Comparison of ENCODE assay signal across 8 cellular contexts in the genomic region with DNA sequence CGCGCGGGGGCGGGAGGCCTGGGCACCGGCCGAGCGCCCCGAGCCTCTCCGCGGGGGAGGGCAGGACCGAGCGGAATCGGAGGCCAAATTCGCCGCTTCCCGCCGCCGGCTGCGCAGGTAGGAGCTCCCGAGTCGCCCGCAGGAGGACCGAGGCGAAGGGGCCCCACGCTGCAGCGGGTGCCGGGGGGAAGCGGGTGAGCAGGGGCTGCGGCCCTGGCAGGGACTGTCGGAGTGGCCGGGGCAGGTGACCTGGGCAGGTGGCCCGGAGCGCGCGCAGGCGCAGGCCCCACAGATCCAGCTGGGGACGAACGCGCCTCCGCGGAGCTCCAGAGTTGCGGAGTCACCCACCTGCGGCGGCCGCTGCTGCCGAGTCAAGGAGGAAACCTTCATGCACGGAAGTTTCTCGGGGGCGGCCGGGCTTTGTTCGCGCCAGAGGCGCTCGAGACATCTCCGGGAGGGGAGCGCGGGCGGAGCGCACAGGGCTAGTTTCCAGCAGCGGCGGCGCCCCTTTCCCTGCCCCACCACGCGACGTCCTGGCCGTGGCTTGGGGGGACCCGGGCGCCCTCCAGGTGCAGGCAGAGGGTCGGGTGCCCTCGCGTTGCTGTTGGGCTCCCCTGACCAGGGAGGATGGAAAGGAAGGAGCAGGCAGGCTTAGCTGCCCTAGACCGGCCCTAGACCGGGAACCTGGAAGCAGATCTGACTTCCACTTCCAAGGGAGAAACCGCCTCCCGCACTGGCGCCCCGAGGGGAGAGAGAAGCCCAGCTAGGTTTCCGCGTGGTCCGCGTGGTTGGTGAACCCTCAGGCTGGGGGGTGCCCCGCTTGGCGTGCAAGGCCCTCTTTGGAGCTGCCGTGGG. TPM values are rescaled to one million over a fixed set of nuclear protein-coding genes. Genes with fewer than 3 reads are reported as not detected.
DNase-seq lines count a peak whose midpoint lies in the region; ATAC-seq and TF ChIP-seq lines count a peak whose summit lies in the region.

No MANE protein-coding gene starts in this region.

- CTCF ChIA-PET in CD4-positive, alpha-beta T cell (lab: Charles Lee) = interaction anchor here (0.9 to 1.9 kb wide), 6 partner anchors 9 to 149 kb away, joined by 3 to 10 read pairs (median 4); no protein-coding TSS in a partner anchor

- H3K9me2 ChIP-seq in Karpas-422 (replicated peaks; ENCODE audit: insufficient read depth, low read length) = no peaks in the 10 kb centered on the region

- H3K79me2 ChIP-seq in Karpas-422 (ENCODE audit: low read length) = no peaks in the 10 kb centered on the region
- H3K79me2 ChIP-seq in osteoblast (ENCODE audit: insufficient read depth, low read length) = no peaks in the 10 kb centered on the region

- no peaks in the 10 kb centered on the region for H3K9me3 ChIP-seq in CD4-positive, alpha-beta T cell (ENCODE audit: control insufficient read depth, low read length)
- H3K9me3 ChIP-seq in Karpas-422 (ENCODE audit: low read length) = no peaks in the 10 kb centered on the region
- no peaks in the 10 kb centered on the region for H3K9me3 ChIP-seq in ectodermal cell (ENCODE audit: control insufficient read depth, low read length)
- H3K9me3 ChIP-seq in muscle layer of colon (ENCODE audit: low read length) = no peaks in the 10 kb centered on the region
- H3K9me3 ChIP-seq in stomach smooth muscle (ENCODE audit: control insufficient read depth in 2 of 2, low read length in 2 of 2) = no peaks in the 10 kb centered on the region
- H3K9me3 ChIP-seq in osteoblast (ENCODE audit: low read depth, low read length) = no peaks in the 10 kb centered on the region

- H4K20me1 ChIP-seq in Karpas-422 (ENCODE audit: insufficient read depth, low read depth, low read length) (0 out of 2 replicates have a peak, but pooled peaks cover 11% of the 10 kb centered on the region), osteoblast (ENCODE audit: insufficient read depth, low read length) (no peaks in the 10 kb centered on the region)

- TF ChIP-seq CTCF in CD4-positive, alpha-beta T cell (IDR thresholded peaks at IDR 0.05) = no peak
- TF ChIP-seq CTCF in osteoblast (IDR thresholded peaks at IDR 0.05; ENCODE audit: extremely low read depth, low read depth, low read length) = no peak

- H3K4me2 ChIP-seq in Karpas-422 (ENCODE audit: low read depth, low read length, poor library complexity, severe bottlenecking) = peak overlapping the region; percentile 70
- H3K4me2 ChIP-seq in osteoblast (ENCODE audit: insufficient read depth, low read length) = no peak overlapping the region

- H2AFZ ChIP-seq in Karpas-422 (ENCODE audit: low read length) (no peak overlapping the region; the same call in 1 of the 2 replicates), osteoblast (ENCODE audit: low read length) (no peak overlapping the region)

- H3K9ac ChIP-seq in Karpas-422 (ENCODE audit: low read length) = peak overlapping the region; percentile 62
- H3K9ac ChIP-seq in muscle layer of colon (ENCODE audit: low read length) = no peak overlapping the region
- H3K9ac ChIP-seq in stomach smooth muscle (ENCODE audit: low read length in 2 of 2) = no peak overlapping the region

- peak overlapping the region; percentile 38 for H3K4me3 Mint-ChIP-seq in CD4-positive, alpha-beta T cell
- peak overlapping the region; percentile 88 for H3K4me3 Mint-ChIP-seq in activated CD4-positive, alpha-beta T cell treated with anti-CD3 and anti-CD28 coated beads, Interleukin-2, amount 10 ng/mL, durations not matched to agents 24 days and 14 days

- H3K27ac Mint-ChIP-seq in CD4-positive, alpha-beta T cell = no peak overlapping the region
- H3K27ac Mint-ChIP-seq in activated CD4-positive, alpha-beta T cell treated with anti-CD3 and anti-CD28 coated beads, Interleukin-2, amount 10 ng/mL, durations not matched to agents 24 days and 14 days = peak overlapping the region; percentile 72

- H3K27ac ChIP-seq in CD4-positive, alpha-beta T cell (ENCODE audit: low read depth, low read length) = no peak overlapping the region
- H3K27ac ChIP-seq in Karpas-422 (ENCODE audit: low read length) (no peak overlapping the region), ectodermal cell (ENCODE audit: insufficient read depth, low read depth, low read length, poor library complexity, severe bottlenecking) (no peak overlapping the region), muscle layer of colon (ENCODE audit: low read depth, low read length) (no peak overlapping the region), stomach smooth muscle (ENCODE audit: low read length) (no peak overlapping the region), osteoblast (ENCODE audit: low read depth, low read length) (no peak overlapping the region)

- no peaks in the 10 kb centered on the region for H3K9me3 Mint-ChIP-seq in CD4-positive, alpha-beta T cell
- H3K9me3 Mint-ChIP-seq in activated CD4-positive, alpha-beta T cell treated with anti-CD3 and anti-CD28 coated beads, Interleukin-2, amount 10 ng/mL, durations not matched to agents 24 days and 14 days = no peaks in the 10 kb centered on the region

- WGBS in ectodermal cell, 2 experiments = 2 to 3% methylated on average over 84 of the region's 84 CpGs

- H3K27me3 ChIP-seq in CD4-positive, alpha-beta T cell (ENCODE audit: control insufficient read depth, insufficient read depth, low read length) = no peaks in the 10 kb centered on the region
- H3K27me3 ChIP-seq in Karpas-422 (ENCODE audit: low read length) (no peaks in the 10 kb centered on the region), ectodermal cell (ENCODE audit: control insufficient read depth, insufficient read depth, low read length, poor library complexity, severe bottlenecking) (peaks cover 71% of the 10 kb centered on the region), muscle layer of colon (ENCODE audit: control insufficient read depth in 1 of 2, insufficient read depth in 2 of 2, low read length in 2 of 2) (peaks cover 9 to 58% of the 10 kb centered on the region in 2 donors), stomach smooth muscle (ENCODE audit: control insufficient read depth in 1 of 2, insufficient read depth in 2 of 2, low read length in 2 of 2) (peaks cover 31 to 45% of the 10 kb centered on the region in 2 donors), osteoblast (ENCODE audit: insufficient read depth, low read length) (peaks cover 57% of the 10 kb centered on the region)

- H3K36me3 ChIP-seq in Karpas-422 (ENCODE audit: insufficient read depth, low read length) = no peaks in the 10 kb centered on the region
- H3K36me3 ChIP-seq in ectodermal cell (ENCODE audit: control insufficient read depth, insufficient read depth, low read length) = no peaks in the 10 kb centered on the region
- no peaks in the 10 kb centered on the region for H3K36me3 ChIP-seq in muscle layer of colon (ENCODE audit: insufficient read depth, low read length)
- H3K36me3 ChIP-seq in stomach smooth muscle (ENCODE audit: control insufficient read depth in 2 of 2, insufficient read depth in 2 of 2, low read length in 2 of 2) = no peaks in the 10 kb centered on the region
- H3K36me3 ChIP-seq in osteoblast (ENCODE audit: insufficient read depth, low read length) = no peaks in the 10 kb centered on the region

- intact Hi-C loops in CD4-positive, alpha-beta T cell (cut with DNase I, micrococcal nuclease) = loop anchor here (1.0 to 5.0 kb wide), 4 partner anchors 8 to 629 kb away; partner anchors contain the start of genes ARFGAP1 (in 1 of the 2) and OGFR (in 1 of the 2)
- intact Hi-C loops in activated CD4-positive, alpha-beta T cell treated with anti-CD3 and anti-CD28 coated beads, Interleukin-2, amount 10 ng/mL, durations not matched to agents 24 days and 14 days (cut with micrococcal nuclease) = loop anchor here (1.0 kb wide), 2 partner anchors 8 to 19 kb away; no protein-coding TSS in a partner anchor

- peak; percentile 50 for ATAC-seq in CD4-positive, alpha-beta T cell (ENCODE audit: poor library complexity)
- ATAC-seq in GM21447 (IDR thresholded peaks at IDR 0.05; ENCODE audit: unreplicated experiment) = peak; percentile 26

- POLR2A ChIA-PET in CD4-positive, alpha-beta T cell (lab: Charles Lee) = interaction anchor here (0.7 to 3.5 kb wide), 4 partner anchors 9 to 256 kb away, joined by 3 to 34 read pairs (median 4); partner anchors contain the start of gene RPS21

- peaks cover 12% of the 10 kb centered on the region for H3K4me1 ChIP-seq in Karpas-422 (ENCODE audit: low read length)
- peaks cover 13% of the 10 kb centered on the region for H3K4me1 ChIP-seq in ectodermal cell (ENCODE audit: control insufficient read depth, insufficient read depth, low read length)
- peaks cover 16% of the 10 kb centered on the region for H3K4me1 ChIP-seq in muscle layer of colon (ENCODE audit: insufficient read depth, low read length)
- H3K4me1 ChIP-seq in stomach smooth muscle (ENCODE audit: control insufficient read depth, insufficient read depth, low read length) = peaks cover 27% of the 10 kb centered on the region
- no peaks in the 10 kb centered on the region for H3K4me1 ChIP-seq in osteoblast (ENCODE audit: insufficient read depth, low read length)

- H3K4me1 Mint-ChIP-seq in CD4-positive, alpha-beta T cell (ENCODE audit: low read depth) = no peaks in the 10 kb centered on the region
- peaks cover 30% of the 10 kb centered on the region for H3K4me1 Mint-ChIP-seq in activated CD4-positive, alpha-beta T cell treated with anti-CD3 and anti-CD28 coated beads, Interleukin-2, amount 10 ng/mL, durations not matched to agents 24 days and 14 days

- no peaks in the 10 kb centered on the region for H3K27me3 Mint-ChIP-seq in CD4-positive, alpha-beta T cell
- H3K27me3 Mint-ChIP-seq in activated CD4-positive, alpha-beta T cell treated with anti-CD3 and anti-CD28 coated beads, Interleukin-2, amount 10 ng/mL, durations not matched to agents 24 days and 14 days = peaks cover 5% of the 10 kb centered on the region

- no peaks in the 10 kb centered on the region for H3K36me3 Mint-ChIP-seq in CD4-positive, alpha-beta T cell (ENCODE audit: low read depth)
- peaks cover 21% of the 10 kb centered on the region for H3K36me3 Mint-ChIP-seq in activated CD4-positive, alpha-beta T cell treated with anti-CD3 and anti-CD28 coated beads, Interleukin-2, amount 10 ng/mL, durations not matched to agents 24 days and 14 days (ENCODE audit: low read depth)

- DNase-seq in CD4-positive, alpha-beta T cell = peak; percentile 34 to 64 (median 48)
- DNase-seq in Karpas-422 = peak; percentile 46
- peak; percentile 91 for DNase-seq in activated CD4-positive, alpha-beta T cell treated with anti-CD3 and anti-CD28 coated beads, Interleukin-2, amount 10 ng/mL, durations not matched to agents 24 days and 14 days
- no peak for DNase-seq in osteoblast (ENCODE audit: insufficient read length, low spot score, missing footprints)

- H3K4me3 ChIP-seq in Karpas-422 (ENCODE audit: low read length) (peak overlapping the region; percentile 65), ectodermal cell (ENCODE audit: insufficient read depth, low read depth, low read length) (peak overlapping the region; percentile 51), muscle layer of colon (ENCODE audit: low read depth in 1 of 2, low read length in 2 of 2) (peak overlapping the region; percentile 31 to 42), stomach smooth muscle (ENCODE audit: low read length in 2 of 2) (peak overlapping the region; percentile 9 to 70), osteoblast (ENCODE audit: insufficient read depth, low read length) (no peak overlapping the region)

RNA-seq across cellular contexts. Expression of gene SLCO4A1, which starts 0.6 kb away (rescaled TPM):
- total RNA-seq in CD4-positive, alpha-beta T cell = 1 to 10 TPM; 2.3 to 2.5 TPM
- total RNA-seq in Karpas-422 (2014; rRNA removed; shearing (Covaris generic); ENCODE audit: low replicate concordance) = 0.72 TPM in 1 of 2 replicates, not detected in the other
- 57.8 and 67.3 TPM in 2 replicates for total RNA-seq in activated CD4-positive, alpha-beta T cell treated with anti-CD3 and anti-CD28 coated beads, Interleukin-2, amount 10 ng/mL, durations not matched to agents 24 days and 14 days
- 1.6 TPM for polyA plus RNA-seq in ectodermal cell (2013, experiment 1 of 4)
- 1.6 TPM for polyA plus RNA-seq in ectodermal cell (2013, experiment 2 of 4)
- 1.9 TPM for polyA plus RNA-seq in ectodermal cell (2013, experiment 3 of 4)
- 1.1 TPM for polyA plus RNA-seq in ectodermal cell (2013, experiment 4 of 4)
- total RNA-seq in osteoblast = under 0.01 TPM in 1 of 2 replicates, not detected in the other

Comparison
In these comparisons a context has a peak if more than half of its experiments do, and no peak if none do; other contexts are left out.
1. RNA of gene SLCO4A1, which starts 0.6 kb away (total RNA-seq): 57.8 to 67.3 TPM in activated CD4-positive, alpha-beta T cell treated with anti-CD3 and anti-CD28 coated beads, Interleukin-2, amount 10 ng/mL, durations not matched to agents 24 days and 14 days; 2.3 to 2.5 TPM in CD4-positive, alpha-beta T cell, 0.72 TPM in Karpas-422 and under 0.01 TPM in osteoblast; every median in the first group is over 10 times any median in the second.